ENCODE assay signal across 1 cellular context in genomic region chr2:33264766-33265165, GRCh38.
TF ChIP-seq lines count a peak whose summit lies in the region.

No MANE protein-coding gene starts in this region.

TF ChIP-seq in A549, 52 proteins besides CTCF, POLR2A, EP300 and RAD21 (continued from another document):
- TF ChIP-seq REST (IDR thresholded peaks at IDR 0.05) (no peak), JUNB (IDR thresholded peaks at IDR 0.05) (no peak), KDM1A (IDR thresholded peaks at IDR 0.05; ENCODE audit: low read depth) (no peak), MAZ (IDR thresholded peaks at IDR 0.05; ENCODE audit: borderline replicate concordance, low read depth, low read length) (no peak)
